8 cellular contexts compared by ENCODE assay signal in the genomic region with DNA sequence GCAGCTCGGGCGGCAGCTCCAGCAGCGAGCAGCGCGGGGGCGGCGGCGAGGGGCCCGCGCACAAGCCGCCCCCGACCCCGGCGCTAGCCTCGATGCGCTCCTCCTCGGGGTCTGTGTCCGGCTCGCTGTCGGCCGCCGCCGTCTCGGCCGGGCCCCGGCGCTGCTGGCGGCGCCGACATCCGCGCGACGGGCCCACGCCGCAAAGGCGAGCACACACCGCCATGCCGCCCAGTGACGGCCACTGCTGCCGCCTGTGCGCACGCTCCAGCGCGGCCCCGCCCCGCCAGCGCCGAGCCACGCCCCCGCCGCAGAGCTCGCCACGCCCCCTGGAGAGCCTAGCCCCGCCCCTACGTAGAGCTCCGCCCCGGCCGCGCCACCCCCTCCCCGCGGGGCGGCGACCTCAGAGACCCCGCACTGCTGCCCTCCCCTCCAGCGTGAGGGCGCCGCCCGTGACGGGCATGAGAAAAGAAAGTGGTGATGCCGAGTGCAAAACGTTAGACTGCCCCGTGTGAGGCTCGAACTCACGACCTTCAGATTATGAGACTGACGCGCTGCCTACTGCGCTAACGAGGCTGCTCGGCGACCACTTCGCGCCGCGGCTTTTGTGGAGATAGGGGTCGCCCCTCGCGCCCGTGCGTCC. TPM values are rescaled to one million over a fixed set of nuclear protein-coding genes. Genes with fewer than 3 reads are reported as not detected.
DNase-seq lines count a peak whose midpoint lies in the region; ATAC-seq and TF ChIP-seq lines count a peak whose summit lies in the region.

A gene with protein sequence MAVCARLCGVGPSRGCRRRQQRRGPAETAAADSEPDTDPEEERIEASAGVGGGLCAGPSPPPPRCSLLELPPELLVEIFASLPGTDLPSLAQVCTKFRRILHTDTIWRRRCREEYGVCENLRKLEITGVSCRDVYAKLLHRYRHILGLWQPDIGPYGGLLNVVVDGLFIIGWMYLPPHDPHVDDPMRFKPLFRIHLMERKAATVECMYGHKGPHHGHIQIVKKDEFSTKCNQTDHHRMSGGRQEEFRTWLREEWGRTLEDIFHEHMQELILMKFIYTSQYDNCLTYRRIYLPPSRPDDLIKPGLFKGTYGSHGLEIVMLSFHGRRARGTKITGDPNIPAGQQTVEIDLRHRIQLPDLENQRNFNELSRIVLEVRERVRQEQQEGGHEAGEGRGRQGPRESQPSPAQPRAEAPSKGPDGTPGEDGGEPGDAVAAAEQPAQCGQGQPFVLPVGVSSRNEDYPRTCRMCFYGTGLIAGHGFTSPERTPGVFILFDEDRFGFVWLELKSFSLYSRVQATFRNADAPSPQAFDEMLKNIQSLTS (minus strand): TSS at position 255 of the 640 bp plus-strand sequence. CDS start 32 bp downstream, at position 223.

- no peaks in the 10 kb centered on the region for H3K27me3 ChIP-seq in layer of hippocampus (ENCODE audit: control insufficient read depth, insufficient read depth, low read length)

- CTCF ChIA-PET in AG04449 (lab: Yijun Ruan, JAX) = interaction anchor here (1.7 to 3.3 kb wide), 3 partner anchors 9 to 252 kb away, joined by 4 to 21 read pairs (median 8); no protein-coding TSS in a partner anchor
- CTCF ChIA-PET in activated CD4-positive, alpha-beta T cell treated with anti-CD3 and anti-CD28 coated beads for 36 hours (lab: Charles Lee) = interaction anchor here (0.7 to 1.9 kb wide), 6 partner anchors 10 to 512 kb away, joined by 3 to 17 read pairs (median 4); a partner anchor contains a TSS

- POLR2A ChIA-PET in AG04449 (lab: Yijun Ruan, JAX) = interaction anchor here (0.5 to 2.4 kb wide), 9 partner anchors 9 to 199 kb away, joined by 3 to 9 read pairs (median 4); a partner anchor contains a TSS
- POLR2A ChIA-PET in activated CD4-positive, alpha-beta T cell treated with anti-CD3 and anti-CD28 coated beads for 36 hours (lab: Charles Lee) = interaction anchor here (0.6 to 1.1 kb wide), 8 partner anchors 9 to 1660 kb away, joined by 3 to 6 read pairs (median 4); a partner anchor contains a TSS

- peak within 1 kb of the TSS; percentile 78 for H3K4me3 ChIP-seq in AG04449 (ENCODE audit: low read depth, low read length)
- peak within 1 kb of the TSS; percentile 82 for H3K4me3 ChIP-seq in choroid plexus epithelial cell (ENCODE audit: low read depth, low read length)

- no peaks in the 10 kb centered on the region for H3K27me3 Mint-ChIP-seq in activated CD4-positive, alpha-beta T cell treated with anti-CD3 and anti-CD28 coated beads for 36 hours

- intact Hi-C loops in activated CD4-positive, alpha-beta T cell treated with anti-CD3 and anti-CD28 coated beads for 36 hours (cut with DNase I, micrococcal nuclease) = loop anchor here (1.0 to 5.0 kb wide), 9 partner anchors 9 to 1826 kb away; a partner anchor contains a TSS

- H3K4me3 Mint-ChIP-seq in activated CD4-positive, alpha-beta T cell treated with anti-CD3 and anti-CD28 coated beads for 36 hours = peak within 1 kb of the TSS; percentile 88

- TF ChIP-seq CTCF in AG04449 (IDR thresholded peaks at IDR 0.05; ENCODE audit: insufficient read depth, low read length, missing control alignments) = no peak
- TF ChIP-seq CTCF in choroid plexus epithelial cell (conservative IDR thresholded peaks at IDR 0.05; ENCODE audit: low read depth, low read length) = no peak

- no peaks in the 10 kb centered on the region for H3K9me3 Mint-ChIP-seq in activated CD4-positive, alpha-beta T cell treated with anti-CD3 and anti-CD28 coated beads for 36 hours (ENCODE audit: low read depth)

- peak within 1 kb of the TSS; percentile 90 for H3K27ac ChIP-seq in layer of hippocampus (ENCODE audit: low read depth, low read length)

- H3K4me1 Mint-ChIP-seq in activated CD4-positive, alpha-beta T cell treated with anti-CD3 and anti-CD28 coated beads for 36 hours = peaks cover 67% of the 10 kb centered on the region

- DNase-seq in AG04449 (ENCODE audit: low read depth, low spot score) (peak; percentile 55), NCI-H446 (lab: John Stamatoyannopoulos, UW) (peak; percentile 65 to 77), choroid plexus epithelial cell (ENCODE audit: low read depth) (peak; percentile 93)
- peak; percentile 95 for DNase-seq in activated CD4-positive, alpha-beta T cell treated with anti-CD3 and anti-CD28 coated beads for 36 hours
- DNase-seq in stimulated activated CD4-positive, alpha-beta T cell treated with anti-CD3 and anti-CD28 coated beads, Interleukin-1b, Interleukin-23, amount 100 ng/mL, for 4 hours (ENCODE audit: low read depth in 2 of 2) = peak; percentile 90 to 93

- peaks cover 16% of the 10 kb centered on the region for H3K36me3 Mint-ChIP-seq in activated CD4-positive, alpha-beta T cell treated with anti-CD3 and anti-CD28 coated beads for 36 hours (ENCODE audit: low read depth)

- ATAC-seq in GM18867 (IDR thresholded peaks at IDR 0.05; ENCODE audit: unreplicated experiment) = peak; percentile 50
- ATAC-seq in HG03108 (IDR thresholded peaks at IDR 0.05; ENCODE audit: unreplicated experiment) = peak; percentile 40
- ATAC-seq in activated CD4-positive, alpha-beta T cell treated with anti-CD3 and anti-CD28 coated beads for 36 hours = peak; percentile 61

- H3K27ac Mint-ChIP-seq in activated CD4-positive, alpha-beta T cell treated with anti-CD3 and anti-CD28 coated beads for 36 hours = peak within 1 kb of the TSS; percentile 86

RNA-seq across cellular contexts. Expression of the gene that starts here (rescaled TPM):
- total RNA-seq in activated CD4-positive, alpha-beta T cell treated with anti-CD3 and anti-CD28 coated beads for 36 hours = 10 to 100 TPM; 26.8 to 33.0 TPM

Comparison
In these comparisons a context has a peak if more than half of its experiments do, and no peak if none do; other contexts are left out.
1. Peak in every context shown above with its lines: DNase-seq, ATAC-seq, H3K4me3 ChIP-seq and H3K27ac ChIP-seq.